8 cellular contexts compared by ENCODE assay signal in genomic region chr14:104843442-104844305, GRCh38. TPM values are rescaled to one million over a fixed set of nuclear protein-coding genes. Genes with fewer than 3 reads are reported as not detected.
DNase-seq lines count a peak whose midpoint lies in the region; ATAC-seq, FAIRE-seq and TF ChIP-seq lines count a peak whose summit lies in the region.

No MANE protein-coding gene starts in this region.

- H3K27me3 ChIP-seq in H9 (ENCODE audit: insufficient read depth, low read length) (no peaks in the 10 kb centered on the region), keratinocyte (ENCODE audit: control insufficient read depth, extremely low read depth, insufficient read depth, low read length) (peaks cover 34% of the 10 kb centered on the region), skeletal muscle tissue (ENCODE audit: control insufficient read depth in 3 of 3, insufficient read depth in 3 of 3, low read length in 3 of 3) (peaks cover 34 to 44% (median 39%) of the 10 kb centered on the region in 3 donors)

- H2AFZ ChIP-seq in H9 (ENCODE audit: low read length) (no peak overlapping the region), keratinocyte (ENCODE audit: control insufficient read depth, low read length) (no peak overlapping the region)

- no peak for ATAC-seq in HG02588 (IDR thresholded peaks at IDR 0.05; ENCODE audit: unreplicated experiment)

- H3K18ac ChIP-seq in H9 (ENCODE audit: insufficient read length, low read depth, low read length), result peak overlapping the region; percentile 51

- no peak overlapping the region for H4K91ac ChIP-seq in H9 (ENCODE audit: insufficient read length, low read depth, low read length)

- no peak overlapping the region for H3K4me3 ChIP-seq in keratinocyte (ENCODE audit: control insufficient read depth in 2 of 3, extremely low read depth in 1 of 3, insufficient read depth in 2 of 3, low read depth in 1 of 3, low read length in 3 of 3)
- H3K4me3 ChIP-seq in skeletal muscle tissue (ENCODE audit: low read length in 3 of 3), result peak overlapping the region; percentile 51 to 65 (median 58)

- H2BK15ac ChIP-seq in H9 (ENCODE audit: low read depth, low read length), result no peak overlapping the region

- no peak overlapping the region for H2BK120ac ChIP-seq in H9 (ENCODE audit: low read depth, low read length, poor library complexity, severe bottlenecking)

- H4K5ac ChIP-seq in H9 (ENCODE audit: insufficient read length, low read depth, low read length), result no peak overlapping the region

- H3K9ac ChIP-seq in H9 (ENCODE audit: extremely low read depth, insufficient read length, low read length), result no peak overlapping the region
- no peak overlapping the region for H3K9ac ChIP-seq in keratinocyte (ENCODE audit: control insufficient read depth, extremely low read depth, insufficient read depth, low read length)
- peak overlapping the region in 2 of 3 donors; percentile 67 to 69 for H3K9ac ChIP-seq in skeletal muscle tissue (ENCODE audit: low read depth in 1 of 3, low read length in 3 of 3)

- no peak overlapping the region for H2BK5ac ChIP-seq in H9 (ENCODE audit: insufficient read length, low read length)

- peaks cover 14% of the 10 kb centered on the region for H3K23me2 ChIP-seq in H9 (ENCODE audit: insufficient read length, low read depth, low read length, poor library complexity, severe bottlenecking)

- no peaks in the 10 kb centered on the region for H3K9me1 ChIP-seq in keratinocyte (ENCODE audit: control insufficient read depth, extremely low read depth, insufficient read depth, low read length)

- no peak overlapping the region for H2AK5ac ChIP-seq in H9 (ENCODE audit: insufficient read length, low read length)

- H3K36me3 ChIP-seq in keratinocyte (ENCODE audit: control insufficient read depth in 2 of 2, extremely low read depth in 1 of 2, insufficient read depth in 2 of 2, low read length in 2 of 2) (no peaks in the 10 kb centered on the region), skeletal muscle tissue (ENCODE audit: control insufficient read depth in 3 of 3, insufficient read depth in 3 of 3, low read length in 3 of 3) (no peaks in the 10 kb centered on the region)

- WGBS in H9 (ENCODE audit: extremely low coverage, insufficient read length, low lambda C conversion rate), result no CpG with 5 or more reads among the region's 69 CpGs

- H3K4me1 ChIP-seq in H9 (ENCODE audit: insufficient read depth, low read length) (no peaks in the 10 kb centered on the region), keratinocyte (ENCODE audit: control insufficient read depth, extremely low read depth, insufficient read depth, low read length) (peaks cover 8% of the 10 kb centered on the region), skeletal muscle tissue (ENCODE audit: control insufficient read depth in 3 of 3, insufficient read depth in 3 of 3, low read length in 3 of 3) (peaks cover 14 to 16% (median 15%) of the 10 kb centered on the region in 3 donors)

- no peak overlapping the region for H3K4ac ChIP-seq in H9 (ENCODE audit: low read depth, low read length)

- H4K20me1 ChIP-seq in H9 (ENCODE audit: control insufficient read depth, insufficient read depth, insufficient read length) (no peaks in the 10 kb centered on the region), keratinocyte (ENCODE audit: control insufficient read depth, extremely low read depth, insufficient read depth, low read length) (no peaks in the 10 kb centered on the region)

- H3K4me3 Mint-ChIP-seq in H9, result peak overlapping the region; percentile 65 to 77

- TF ChIP-seq CTCF in H9 (conservative IDR thresholded peaks at IDR 0.05) (no peak), keratinocyte (optimal IDR thresholded peaks at IDR 0.05 in 1 of 3, IDR thresholded peaks at IDR 0.05 in 1 of 3, conservative IDR thresholded peaks at IDR 0.05 in 1 of 3; ENCODE audit: extremely low read depth in 1 of 3, insufficient read depth in 2 of 3, low read length in 3 of 3) (no peak)

- peak; percentile 72 for DNase-seq in H9
- DNase-seq in astrocyte of the hippocampus (ENCODE audit: low read depth, low spot score), result peak; percentile 62
- DNase-seq in keratinocyte (ENCODE audit: low read depth, low spot score), result no peak
- DNase-seq in NCI-H1417 treated with DMSO at 0.1 percent for 48 hours (lab: John Stamatoyannopoulos, UW), result no peak
- no peak for DNase-seq in dermis blood vessel endothelial cell
- DNase-seq in C1 segment of cervical spinal cord (lab: John Stamatoyannopoulos, UW), result no peak

- no peak overlapping the region for H2BK12ac ChIP-seq in H9 (ENCODE audit: insufficient read length, low read depth, low read length)

- H3K27ac Mint-ChIP-seq in H9, result peak overlapping the region in 1 of 3 experiments; percentile 95; a peak in 1 of 7 replicates

- H3K27me3 Mint-ChIP-seq in H9 (ENCODE audit: low read depth), result peaks cover 91% of the 10 kb centered on the region

- H3K4me2 ChIP-seq in H9 (ENCODE audit: insufficient read depth, insufficient read length, low read length) (peak overlapping the region; percentile 51), keratinocyte (ENCODE audit: control insufficient read depth, extremely low read depth, insufficient read depth, low read depth, low read length) (peak overlapping the region; percentile 51)

- no peaks in the 10 kb centered on the region for H3K79me2 ChIP-seq in H9 (ENCODE audit: insufficient read depth, low read length)
- H3K79me2 ChIP-seq in keratinocyte (ENCODE audit: control insufficient read depth, insufficient read depth, low read length), result no peaks in the 10 kb centered on the region

- H3K14ac ChIP-seq in H9 (ENCODE audit: insufficient read depth, low read length), result peak overlapping the region; percentile 68; the same call in 1 of the 2 replicates

- H3K4me1 Mint-ChIP-seq in H9, result peaks cover 13 to 16% of the 10 kb centered on the region in 2 experiments

- dilution Hi-C loops in keratinocyte (cut with MboI; ENCODE audit: extremely low pct_ligation_motif_present, low sequenced_read_pairs), result no loop called here

- no peak overlapping the region for H3K23ac ChIP-seq in H9 (ENCODE audit: insufficient read length, low read depth, low read length)

- no peak overlapping the region for H2BK20ac ChIP-seq in H9 (ENCODE audit: low read depth, low read length, poor library complexity, severe bottlenecking)

- H3K36me3 Mint-ChIP-seq in H9 (ENCODE audit: insufficient read depth in 1 of 3, low read depth in 3 of 3), result no peaks in the 10 kb centered on the region

- no peak overlapping the region for H3K56ac ChIP-seq in H9 (ENCODE audit: insufficient read length, low read depth, low read length)

- H3K9me3 ChIP-seq in H9 (ENCODE audit: control insufficient read depth, low read depth, low read length) (no peaks in the 10 kb centered on the region), keratinocyte (ENCODE audit: control insufficient read depth, low read depth, low read length) (no peaks in the 10 kb centered on the region), skeletal muscle tissue (ENCODE audit: control insufficient read depth in 3 of 3, low read length in 3 of 3) (no peaks in the 10 kb centered on the region)

- H3K27ac ChIP-seq in H9 (ENCODE audit: insufficient read length, low read depth, low read length) (no peak overlapping the region), keratinocyte (ENCODE audit: control insufficient read depth, insufficient read depth, low read length) (no peak overlapping the region), skeletal muscle tissue (ENCODE audit: low read depth, low read length) (no peak overlapping the region)

- no peaks in the 10 kb centered on the region for H3K79me1 ChIP-seq in H9 (ENCODE audit: insufficient read depth, low read depth, low read length, poor library complexity, severe bottlenecking)

- no peak overlapping the region for H3T11ph ChIP-seq in H9 (ENCODE audit: low read length)

- H3K9me3 Mint-ChIP-seq in H9, result no peaks in the 10 kb centered on the region

- H4K8ac ChIP-seq in H9 (replicated peaks; ENCODE audit: insufficient read length, low read depth, low read length), result no peak overlapping the region

- FAIRE-seq in keratinocyte (lab: Jason Lieb, UNC), result no peak

RNA-seq across cellular contexts. Expression of gene CEP170B, which starts 21.4 kb away (rescaled TPM):
- 28.5 and 28.8 TPM in 2 replicates for total RNA-seq in H9 (2021)
- polyA plus RNA-seq in keratinocyte, result 8.7 to 15.6 TPM (median 14.9 TPM) in 3 replicates
- polyA plus RNA-seq in keratinocyte (2011; ENCODE audit: low read depth), result 10.9 TPM
- 7.2 and 19.4 TPM in 2 replicates for polyA plus RNA-seq in keratinocyte (2011; cell fraction: cytosol; rRNA removed)
- polyA plus RNA-seq in keratinocyte (2011; cell fraction: nucleus; rRNA removed), result 46.1 and 66.7 TPM in 2 replicates
- polyA plus RNA-seq in keratinocyte (2012; ENCODE audit: low replicate concordance), result 23.0 and 30.9 TPM in 2 replicates
- polyA minus RNA-seq in keratinocyte, result 13.7 to 25.4 TPM (median 16.7 TPM) in 3 replicates
- 53.3 TPM for polyA minus RNA-seq in keratinocyte (2011; cell fraction: cytosol; rRNA and poly(A)+ RNA removed)
- 38.9 TPM in 2 replicates for polyA minus RNA-seq in keratinocyte (2011; cell fraction: nucleus; rRNA and poly(A)+ RNA removed)
- total RNA-seq in skeletal muscle tissue, result 1.6 TPM
- 9.0 and 12.3 TPM in 2 replicates for total RNA-seq in dermis blood vessel endothelial cell

RNA-seq across cellular contexts. Expression of gene ZBTB42, which starts 42.8 kb away (rescaled TPM):
- total RNA-seq in H9 (2021) (5.9 and 6.1 TPM in 2 replicates), skeletal muscle tissue (3.7 TPM), dermis blood vessel endothelial cell (5.1 and 7.0 TPM in 2 replicates)
- 0.50 to 0.73 TPM (median 0.73 TPM) in 3 replicates for polyA plus RNA-seq in keratinocyte
- polyA plus RNA-seq in keratinocyte (2011; ENCODE audit: low read depth), result 0.25 TPM
- polyA plus RNA-seq in keratinocyte (2011; cell fraction: cytosol; rRNA removed), result 0.39 and 0.66 TPM in 2 replicates
- 0.53 and 0.95 TPM in 2 replicates for polyA plus RNA-seq in keratinocyte (2011; cell fraction: nucleus; rRNA removed)
- 0.73 and 1.2 TPM in 2 replicates for polyA plus RNA-seq in keratinocyte (2012; ENCODE audit: low replicate concordance)
- 0.96 to 1.8 TPM (median 1.4 TPM) in 3 replicates for polyA minus RNA-seq in keratinocyte
- polyA minus RNA-seq in keratinocyte (2011; cell fraction: cytosol; rRNA and poly(A)+ RNA removed), result 2.1 TPM
- polyA minus RNA-seq in keratinocyte (2011; cell fraction: nucleus; rRNA and poly(A)+ RNA removed), result 0.47 and 0.74 TPM in 2 replicates

RNA-seq across cellular contexts. Expression of gene AKT1, which starts 48.1 kb away (rescaled TPM):
- total RNA-seq in H9 (2021) (95.1 and 101 TPM in 2 replicates), skeletal muscle tissue (151 TPM), dermis blood vessel endothelial cell (163 and 236 TPM in 2 replicates)
- polyA plus RNA-seq in keratinocyte, result 82.3 to 102 TPM (median 95.5 TPM) in 3 replicates
- polyA plus RNA-seq in keratinocyte (2011; ENCODE audit: low read depth), result 41.8 TPM
- 92.7 and 139 TPM in 2 replicates for polyA plus RNA-seq in keratinocyte (2011; cell fraction: cytosol; rRNA removed)
- 92.9 and 114 TPM in 2 replicates for polyA plus RNA-seq in keratinocyte (2011; cell fraction: nucleus; rRNA removed)
- 42.3 and 107 TPM in 2 replicates for polyA plus RNA-seq in keratinocyte (2012; ENCODE audit: low replicate concordance)
- polyA minus RNA-seq in keratinocyte, result 123 to 292 TPM (median 136 TPM) in 3 replicates
- polyA minus RNA-seq in keratinocyte (2011; cell fraction: cytosol; rRNA and poly(A)+ RNA removed), result 216 TPM
- 38.2 and 40.0 TPM in 2 replicates for polyA minus RNA-seq in keratinocyte (2011; cell fraction: nucleus; rRNA and poly(A)+ RNA removed)

Comparison
In these comparisons a context has a peak if more than half of its experiments do, and no peak if none do; other contexts are left out.
1. DNase-seq: peak in H9 (single experiment) and astrocyte of the hippocampus (single experiment); none in keratinocyte (single experiment), NCI-H1417 treated with DMSO at 0.1 percent for 48 hours (single experiment), dermis blood vessel endothelial cell (single experiment) and C1 segment of cervical spinal cord (0 of 14).
2. H3K9ac ChIP-seq: peak in skeletal muscle tissue (2 of 3); none in H9 (single experiment) and keratinocyte (single experiment).
3. H3K4me3 ChIP-seq: peak in skeletal muscle tissue (3 of 3); none in keratinocyte (0 of 3).